ENCODE assay signal across 18 cellular contexts in genomic region chr19:2561221-2561620, GRCh38.
DNase-seq lines count a peak whose midpoint lies in the region; ATAC-seq and TF ChIP-seq lines count a peak whose summit lies in the region.
"Had no signal": no experiment of that assay in that cellular context is flagged by ENCODE, and none has a peak within 500 bp of the region (broad histone marks: within the 10 kb centered on the region; RNA-seq: fewer than 3 reads in every experiment).

No MANE protein-coding gene starts in this region.

- no peaks in the 10 kb centered on the region for H3K27me3 Mint-ChIP-seq in stimulated activated naive CD8-positive, alpha-beta T cell treated with anti-CD3 and anti-CD28 coated beads, Interleukin-15, amount 100 ng/mL, for 72 hours

- intact Hi-C loops in Right ventricle myocardium superior (cut with DNase I): no loop called here
- intact Hi-C loops in Right ventricle myocardium inferior (cut with DNase I): no loop called here
- intact Hi-C loops in OCI-LY7 (cut with micrococcal nuclease; ENCODE audit: unreplicated experiment): loop anchor here (1.0 to 5.0 kb wide), 2 partner anchors 49 to 84 kb away; partner anchors contain the start of gene GADD45B
- intact Hi-C loops in right cardiac atrium (cut with DNase I): no loop called here

- H3K9me3 Mint-ChIP-seq in stimulated activated naive CD8-positive, alpha-beta T cell treated with anti-CD3 and anti-CD28 coated beads, Interleukin-15, amount 100 ng/mL, for 72 hours: no peaks in the 10 kb centered on the region
- H3K9me3 Mint-ChIP-seq: endodermal cell, HFFc6 had no signal

- no peak for TF ChIP-seq CTCF in OCI-LY7 (conservative IDR thresholded peaks at IDR 0.05; ENCODE audit: low read length)

- CTCF ChIA-PET in OCI-LY7 (lab: Charles Lee; ENCODE audit: unreplicated experiment): no interaction called here

- no peaks in the 10 kb centered on the region for H4K20me1 ChIP-seq in OCI-LY7 (ENCODE audit: insufficient read depth, low read length)

- H3K9me3 ChIP-seq in OCI-LY7 (ENCODE audit: low read length) (no peaks in the 10 kb centered on the region), right cardiac atrium (ENCODE audit: control insufficient read depth, low read length) (no peaks in the 10 kb centered on the region), SJCRH30 (replicated peaks) (no peaks in the 10 kb centered on the region)
- H3K9me3 ChIP-seq: breast epithelium, stomach had no signal

- H2AFZ ChIP-seq in OCI-LY7 (ENCODE audit: low read length): peak overlapping the region; percentile 59; the same call in 1 of the 2 replicates

- H3K4me2 ChIP-seq in OCI-LY7 (ENCODE audit: low read length): peak overlapping the region; percentile 70

- no peaks in the 10 kb centered on the region for H3K9me2 ChIP-seq in OCI-LY7 (ENCODE audit: insufficient read depth, low read length)

- POLR2A ChIA-PET in OCI-LY7 (lab: Charles Lee): interaction anchor here (0.7 kb wide), 1 partner anchor 288 kb away, joined by 3 read pairs; no protein-coding TSS in a partner anchor

- no TSS peak for BruUV-seq in OCI-LY7 (replicated peaks; lab: Mats Ljungman, UMichigan)

- H3K27ac ChIP-seq in OCI-LY7 (ENCODE audit: low read depth, low read length, poor library complexity, severe bottlenecking): no peak overlapping the region
- H3K27ac ChIP-seq in right cardiac atrium (ENCODE audit: low read length): no peak overlapping the region
- H3K27ac ChIP-seq in SJCRH30: no peak overlapping the region
- H3K27ac ChIP-seq: stomach had no signal

- peak overlapping the region; percentile 61 for H3K4me3 ChIP-seq in OCI-LY7 (ENCODE audit: low read depth, low read length, poor library complexity, severe bottlenecking)
- H3K4me3 ChIP-seq in right cardiac atrium (ENCODE audit: low read length): no peak overlapping the region
- no peak overlapping the region for H3K4me3 ChIP-seq in SJCRH30

- H3K4me3 Mint-ChIP-seq in stimulated activated naive CD8-positive, alpha-beta T cell treated with anti-CD3 and anti-CD28 coated beads, Interleukin-15, amount 100 ng/mL, for 72 hours: peak overlapping the region; percentile 89 to 90
- H3K4me3 Mint-ChIP-seq: endodermal cell, HFFc6 had no signal

- no peaks in the 10 kb centered on the region for H3K27me3 ChIP-seq in right cardiac atrium (ENCODE audit: control insufficient read depth, insufficient read depth)
- peaks cover 3% of the 10 kb centered on the region; the same call in 1 of the 2 replicates for H3K27me3 ChIP-seq in SJCRH30
- H3K27me3 ChIP-seq: breast epithelium, stomach had no signal

- H3K79me2 ChIP-seq in OCI-LY7 (ENCODE audit: insufficient read depth, low read depth, low read length): no peaks in the 10 kb centered on the region

- H3K4me1 ChIP-seq in OCI-LY7 (ENCODE audit: insufficient read depth, low read length, poor library complexity, severe bottlenecking): peaks cover 25% of the 10 kb centered on the region
- H3K4me1 ChIP-seq in right cardiac atrium (ENCODE audit: control insufficient read depth, insufficient read depth, low read length): no peaks in the 10 kb centered on the region
- H3K4me1 ChIP-seq in SJCRH30: no peaks in the 10 kb centered on the region

- H3K27ac Mint-ChIP-seq in stimulated activated naive CD8-positive, alpha-beta T cell treated with anti-CD3 and anti-CD28 coated beads, Interleukin-15, amount 100 ng/mL, for 72 hours: peak overlapping the region; percentile 8 to 96
- H3K27ac Mint-ChIP-seq: endodermal cell, HFFc6 had no signal

- DNase-seq in Right ventricle myocardium superior (peak; percentile 8), Right ventricle myocardium inferior (ENCODE audit: missing footprints) (no peak), OCI-LY7 (ENCODE audit: low spot score) (no peak), right cardiac atrium (peak; percentile 6 to 47 (median 23)), SJCRH30 (no peak), NCI-H524 (lab: John Stamatoyannopoulos, UW) (no peak)
- DNase-seq in stimulated activated naive CD8-positive, alpha-beta T cell treated with anti-CD3 and anti-CD28 coated beads, Interleukin-15, amount 100 ng/mL, for 72 hours: no peak
- DNase-seq: DMS79, foreskin fibroblast, HFFc6, mesenchymal stem cell, NCI-H1694 treated with DMSO at 0.1 percent for 48 hours, NCI-H510A, OCI-M1, stomach had no signal

- WGBS in right cardiac atrium: 87% methylated on average over 5 of the region's 5 CpGs

- no peaks in the 10 kb centered on the region for H3K36me3 ChIP-seq in OCI-LY7 (ENCODE audit: insufficient read depth, low read length)
- H3K36me3 ChIP-seq in SJCRH30: no peaks in the 10 kb centered on the region
- H3K36me3 ChIP-seq: breast epithelium, stomach had no signal

- ATAC-seq in Right ventricle myocardium superior (ENCODE audit: poor library complexity) (no peak), Right ventricle myocardium inferior (no peak), right cardiac atrium (peak in 1 of 2 donors; percentile 7), GM18502 (IDR thresholded peaks at IDR 0.05; ENCODE audit: poor library complexity, unreplicated experiment) (no peak)
- no peak for ATAC-seq in stimulated activated naive CD8-positive, alpha-beta T cell treated with anti-CD3 and anti-CD28 coated beads, Interleukin-15, amount 100 ng/mL, for 72 hours

- H3K4me1 Mint-ChIP-seq in stimulated activated naive CD8-positive, alpha-beta T cell treated with anti-CD3 and anti-CD28 coated beads, Interleukin-15, amount 100 ng/mL, for 72 hours: peaks cover 75% of the 10 kb centered on the region
- H3K4me1 Mint-ChIP-seq: endodermal cell had no signal

Comparison
In these comparisons a context has a peak if more than half of its experiments do, and no peak if none do; other contexts are left out.
1. DNase-seq: peak in Right ventricle myocardium superior (single experiment) and right cardiac atrium (3 of 3); none in Right ventricle myocardium inferior (single experiment), OCI-LY7 (single experiment), stimulated activated naive CD8-positive, alpha-beta T cell treated with anti-CD3 and anti-CD28 coated beads, Interleukin-15, amount 100 ng/mL, for 72 hours (0 of 2), SJCRH30 (0 of 2) and NCI-H524 (0 of 2).